Comparison of ENCODE assay signal across 8 cellular contexts in the genomic region with DNA sequence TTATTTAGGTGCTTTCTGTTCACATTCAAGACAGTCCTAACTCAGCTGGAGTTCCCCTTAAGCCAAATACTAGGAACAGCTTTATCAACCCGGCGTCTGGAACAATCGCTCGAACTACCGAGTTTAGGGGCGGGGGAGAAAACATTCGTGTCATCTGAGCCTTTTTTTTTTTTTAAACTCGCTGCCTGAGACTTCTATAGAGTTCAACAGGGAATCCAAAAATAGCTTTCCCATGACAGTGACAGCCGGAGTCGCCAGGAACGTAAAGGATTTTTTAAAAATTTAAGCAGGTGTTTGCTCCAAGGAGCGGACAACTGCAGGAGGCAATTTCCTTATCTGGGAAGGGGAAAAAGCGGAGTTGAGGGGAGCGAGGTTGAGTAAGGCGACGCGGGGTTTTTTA. TPM values are rescaled to one million over a fixed set of nuclear protein-coding genes. Genes with fewer than 3 reads are reported as not detected.
DNase-seq lines count a peak whose midpoint lies in the region; ATAC-seq and TF ChIP-seq lines count a peak whose summit lies in the region.

No MANE protein-coding gene starts in this region.

- H3K27me3 ChIP-seq in PC-3 (ENCODE audit: low read length) (no peaks in the 10 kb centered on the region), body of pancreas (no peaks in the 10 kb centered on the region)

- H2AFZ ChIP-seq in PC-3 (ENCODE audit: low read length), result peak overlapping the region; percentile 99

- H4K20me1 ChIP-seq in PC-3 (ENCODE audit: low read length), result peaks cover 23% of the 10 kb centered on the region; the same call in 1 of the 2 replicates

- intact Hi-C loops in Calu3 (cut with micrococcal nuclease; ENCODE audit: unreplicated experiment), result no loop called here
- intact Hi-C loops in PC-3 (cut with micrococcal nuclease), result no loop called here
- intact Hi-C loops in body of pancreas (cut with DNase I), result no loop called here

- H3K9me3 Mint-ChIP-seq in Calu3 (ENCODE audit: low read depth, unreplicated experiment), result peaks cover 7% of the 10 kb centered on the region

- peaks cover 11% of the 10 kb centered on the region; the same call in 1 of the 2 replicates for H3K4me1 ChIP-seq in PC-3 (ENCODE audit: insufficient read depth, low read length)
- H3K4me1 ChIP-seq in body of pancreas, result peaks cover 4% of the 10 kb centered on the region

- H3K4me1 Mint-ChIP-seq in Calu3 (ENCODE audit: low read depth, unreplicated experiment), result peaks cover 16% of the 10 kb centered on the region

- no TSS peak for BruUV-seq in Calu3 (replicated peaks; lab: Mats Ljungman, UMichigan)
- no TSS peak for BruUV-seq in PC-3 (replicated peaks; lab: Mats Ljungman, UMichigan)

- H3K9me3 ChIP-seq in PC-3 (ENCODE audit: low read length), result no peaks in the 10 kb centered on the region
- H3K9me3 ChIP-seq in body of pancreas, result no peaks in the 10 kb centered on the region

- WGBS in body of pancreas, 2 donors, result 1% methylated on average over 17 of the region's 17 CpGs

- peak overlapping the region; percentile 92 for H3K4me3 ChIP-seq in PC-3 (ENCODE audit: low read length)
- H3K4me3 ChIP-seq in body of pancreas, result peak overlapping the region; percentile 79 to 97

- peak; percentile 26 for ATAC-seq in GM21717 (IDR thresholded peaks at IDR 0.05; ENCODE audit: unreplicated experiment)
- peak; percentile 1; the same call in 1 of the 2 replicates for ATAC-seq in PC-3
- ATAC-seq in body of pancreas, result no peak
- ATAC-seq in GM18867 (IDR thresholded peaks at IDR 0.05; ENCODE audit: unreplicated experiment), result no peak

- CTCF ChIA-PET in Calu3 (lab: Charles Lee), result interaction anchor here (1.1 to 2.0 kb wide), 2 partner anchors 32 to 238 kb away, joined by 6 to 7 read pairs; no protein-coding TSS in a partner anchor
- CTCF ChIA-PET in PC-3 (lab: Charles Lee), result interaction anchor here (0.6 to 1.7 kb wide), 4 partner anchors 16 to 234 kb away, joined by 4 to 10 read pairs (median 4); no protein-coding TSS in a partner anchor

- no peak for DNase-seq in Calu3
- DNase-seq in PC-3, result peak; percentile 33
- peak in 1 of 4 donors; percentile 42 for DNase-seq in body of pancreas
- peak; percentile 14 for DNase-seq in iPS-NIHi7 (ENCODE audit: extremely low spot score)
- peak; percentile 16 to 28 for DNase-seq in stimulated activated CD4-positive, alpha-beta T cell treated with anti-CD3 and anti-CD28 coated beads, Interleukin-2, amount 100 ng/mL, for 24 hours
- DNase-seq in DMS153 treated with DMSO at 0.1 percent for 48 hours (lab: John Stamatoyannopoulos, UW; ENCODE audit: unreplicated experiment), result no peak

- H3K36me3 ChIP-seq in PC-3 (ENCODE audit: low read depth, low read length) (no peaks in the 10 kb centered on the region), body of pancreas (replicated peaks in 1 of 2; ENCODE audit: insufficient read depth in 1 of 2, low read depth in 2 of 2) (no peaks in the 10 kb centered on the region)

- H3K4me3 Mint-ChIP-seq in Calu3 (ENCODE audit: low read depth, unreplicated experiment), result peak overlapping the region; percentile 93

- no peaks in the 10 kb centered on the region for H3K9me2 ChIP-seq in PC-3 (replicated peaks; ENCODE audit: low read length)

- no peaks in the 10 kb centered on the region for H3F3A ChIP-seq in PC-3 (ENCODE audit: low read length, unreplicated experiment)

- H3K27me3 Mint-ChIP-seq in Calu3 (ENCODE audit: unreplicated experiment), result peaks cover 14% of the 10 kb centered on the region

- H3K36me3 Mint-ChIP-seq in Calu3 (ENCODE audit: insufficient read depth, unreplicated experiment), result peaks cover 25% of the 10 kb centered on the region

- H3K9ac ChIP-seq in PC-3 (ENCODE audit: low read length), result peak overlapping the region; percentile 91

- H3K4me2 ChIP-seq in PC-3 (ENCODE audit: low read length), result peak overlapping the region; percentile 94

- TF ChIP-seq CTCF in Calu3 (IDR thresholded peaks at IDR 0.05; ENCODE audit: unreplicated experiment) (no peak), PC-3 (conservative IDR thresholded peaks at IDR 0.05; ENCODE audit: low read depth, low read length) (no peak), body of pancreas (IDR thresholded peaks at IDR 0.05) (no peak)

- H3K27ac ChIP-seq in PC-3 (ENCODE audit: low read length) (no peak overlapping the region), body of pancreas (peak overlapping the region; percentile 87 to 97 (median 91))

- H3K79me2 ChIP-seq in PC-3 (ENCODE audit: low read length), result peaks cover 46% of the 10 kb centered on the region

- peak overlapping the region; percentile 74 for H3K27ac Mint-ChIP-seq in Calu3 (ENCODE audit: unreplicated experiment)

- no peak for TF ChIP-seq POLR2A in body of pancreas (IDR thresholded peaks at IDR 0.05)

- POLR2A ChIA-PET in PC-3 (lab: Charles Lee; ENCODE audit: unreplicated experiment), result no interaction called here

RNA-seq across cellular contexts. Expression of a gene that starts 0.8 kb away (rescaled TPM):
- total RNA-seq in Calu3 (2022), result 13.5 and 14.8 TPM in 2 replicates
- 4.0 and 4.1 TPM in 2 replicates for total RNA-seq in PC-3 (2014; rRNA removed)
- 1 to 10 TPM; 7.5 to 9.2 TPM for total RNA-seq in body of pancreas

RNA-seq across cellular contexts. Expression of a gene that starts 58.5 kb away (rescaled TPM):
- total RNA-seq in Calu3 (2022) (0.56 and 0.90 TPM in 2 replicates), PC-3 (2014; rRNA removed) (0.15 and 0.23 TPM in 2 replicates), body of pancreas (under 1 TPM; 0.33 to 0.52 TPM)

Comparison
In these comparisons a context has a peak if more than half of its experiments do, and no peak if none do; other contexts are left out.
1. DNase-seq: peak in PC-3 (single experiment), iPS-NIHi7 (single experiment) and stimulated activated CD4-positive, alpha-beta T cell treated with anti-CD3 and anti-CD28 coated beads, Interleukin-2, amount 100 ng/mL, for 24 hours (2 of 2); none in Calu3 (single experiment) and DMS153 treated with DMSO at 0.1 percent for 48 hours (single experiment).
2. ATAC-seq: peak in GM21717 (single experiment) and PC-3 (single experiment); none in body of pancreas (single experiment) and GM18867 (single experiment).